In genomic region chr15:90225047-90225446, GRCh38 we compare ENCODE assay signal across 22 cellular contexts. TPM values are rescaled to one million over a fixed set of nuclear protein-coding genes. Genes with fewer than 3 reads are reported as not detected.
A peak's percentile ranks its signal among the peaks of the same experiment; 100 is the strongest.
DNase-seq lines count a peak whose midpoint lies in the region; ATAC-seq and TF ChIP-seq lines count a peak whose summit lies in the region.
"Had no signal": no experiment of that assay in that cellular context is flagged by ENCODE, and none has a peak within 500 bp of the region (broad histone marks: within the 10 kb centered on the region; RNA-seq: fewer than 3 reads in every experiment).

No MANE protein-coding gene starts in this region.

- peaks cover 20% of the 10 kb centered on the region for H3K4me1 Mint-ChIP-seq in glutamatergic neuron (ENCODE audit: low read depth, unreplicated experiment)
- H3K4me1 Mint-ChIP-seq: GM23338 had no signal

- peaks cover 9% of the 10 kb centered on the region for H3K36me3 Mint-ChIP-seq in glutamatergic neuron (ENCODE audit: unreplicated experiment)

- H3K79me2 ChIP-seq in osteoblast (ENCODE audit: insufficient read depth, low read length) = no peaks in the 10 kb centered on the region

- H3K27ac Mint-ChIP-seq in glutamatergic neuron (ENCODE audit: unreplicated experiment) = peak overlapping the region; percentile 76
- H3K27ac Mint-ChIP-seq: CD4-positive, alpha-beta T cell; GM23338; HFFc6 had no signal

- H3K4me2 ChIP-seq in BLaER1 treated with 17β-estradiol and CSF1 and Interleukin-3, amounts not matched to agents 10 nM and 100 nM = peak overlapping the region in 8 of 11 experiments; percentile 21 to 70 (median 53); a peak in 13 of 22 replicates
- H3K4me2 ChIP-seq in osteoblast (ENCODE audit: insufficient read depth, low read length) = no peak overlapping the region
- H3K4me2 ChIP-seq: GM23338 had no signal

- POLR2A ChIA-PET in RWPE1 (lab: Yijun Ruan, JAX; ENCODE audit: low non-redundant PET) = no interaction called here

- no peaks in the 10 kb centered on the region for H3K9me3 ChIP-seq in BLaER1 treated with 17β-estradiol and CSF1 and Interleukin-3, amounts not matched to agents 10 nM and 100 nM (replicated peaks in 1 of 11)
- no peaks in the 10 kb centered on the region for H3K9me3 ChIP-seq in osteoblast (ENCODE audit: low read depth, low read length)
- H3K9me3 ChIP-seq: Caco-2 had no signal

- no peak for DNase-seq in RWPE1 (ENCODE audit: low spot score)
- no peak for DNase-seq in glutamatergic neuron
- DNase-seq in osteoblast (ENCODE audit: insufficient read length, low spot score, missing footprints) = peak; percentile 27
- no peak for DNase-seq in DMS79 treated with DMSO at 0.1 percent for 48 hours (lab: John Stamatoyannopoulos, UW)
- no peak for DNase-seq in cortex of kidney (lab: John Stamatoyannopoulos, UW)
- DNase-seq: 8988T; Caco-2; CD4-positive, alpha-beta T cell; DND-41; EL; HFFc6; KG1 had no signal

- H3K27me3 ChIP-seq in BLaER1 treated with 17β-estradiol and CSF1 and Interleukin-3, amounts not matched to agents 10 nM and 100 nM = no peaks in the 10 kb centered on the region
- no peaks in the 10 kb centered on the region for H3K27me3 ChIP-seq in osteoblast (ENCODE audit: insufficient read depth, low read length)

- peaks cover 67 to 97% (median 87%) of the 10 kb centered on the region in 11 experiments for H3K36me3 ChIP-seq in BLaER1 treated with 17β-estradiol and CSF1 and Interleukin-3, amounts not matched to agents 10 nM and 100 nM
- H3K36me3 ChIP-seq in osteoblast (ENCODE audit: insufficient read depth, low read length) = peaks cover 12% of the 10 kb centered on the region

- H3K4me1 ChIP-seq in BLaER1 treated with 17β-estradiol and CSF1 and Interleukin-3, amounts not matched to agents 10 nM and 100 nM = peaks cover 3 to 54% (median 48%) of the 10 kb centered on the region in 10 experiments
- H3K4me1 ChIP-seq in osteoblast (ENCODE audit: insufficient read depth, low read length) = peaks cover 5% of the 10 kb centered on the region
- H3K4me1 ChIP-seq: Caco-2 had no signal

- H2AFZ ChIP-seq in osteoblast (ENCODE audit: low read length) = no peak overlapping the region
- H2AFZ ChIP-seq: GM23338 had no signal

- no peak for ATAC-seq in HG03521 (IDR thresholded peaks at IDR 0.05; ENCODE audit: unreplicated experiment)
- ATAC-seq: GM12878, GM23338, HCT116, HepG2 had no signal

- no peak overlapping the region for H3K27ac ChIP-seq in BLaER1 treated with 17β-estradiol and CSF1 and Interleukin-3, amounts not matched to agents 10 nM and 100 nM
- H3K27ac ChIP-seq in RWPE1 (peak overlapping the region; percentile 60), osteoblast (ENCODE audit: low read depth, low read length) (no peak overlapping the region)
- H3K27ac ChIP-seq: C4-2B had no signal

- H4K20me1 ChIP-seq in BLaER1 treated with 17β-estradiol and CSF1 and Interleukin-3, amounts not matched to agents 10 nM and 100 nM = peaks cover 1 to 78% (median 21%) of the 10 kb centered on the region in 11 experiments; a peak in 18 of 22 replicates
- H4K20me1 ChIP-seq in osteoblast (ENCODE audit: insufficient read depth, low read length) = no peaks in the 10 kb centered on the region

- H3K4me3 Mint-ChIP-seq in glutamatergic neuron (ENCODE audit: unreplicated experiment) = no peak overlapping the region
- H3K4me3 Mint-ChIP-seq: B cell; CD4-positive, alpha-beta T cell; GM23338; HFFc6 had no signal

- CTCF ChIA-PET in RWPE1 (lab: Yijun Ruan, JAX) = no interaction called here

- H3K4me3 ChIP-seq in BLaER1 treated with 17β-estradiol and CSF1 and Interleukin-3, amounts not matched to agents 10 nM and 100 nM = no peak overlapping the region
- H3K4me3 ChIP-seq in osteoblast (ENCODE audit: insufficient read depth, low read length) = no peak overlapping the region
- H3K4me3 ChIP-seq: GM12878, GM23338 had no signal

- peaks cover 6% of the 10 kb centered on the region for H3K9me3 Mint-ChIP-seq in glutamatergic neuron (ENCODE audit: unreplicated experiment)
- H3K9me3 Mint-ChIP-seq: CD4-positive, alpha-beta T cell; GM23338; HFFc6; IgD-negative memory B cell had no signal

- TF ChIP-seq CTCF in RWPE1 (conservative IDR thresholded peaks at IDR 0.05; ENCODE audit: low read depth) (no peak), glutamatergic neuron (IDR thresholded peaks at IDR 0.05; ENCODE audit: partially characterized antibody, unreplicated experiment) (no peak), osteoblast (IDR thresholded peaks at IDR 0.05; ENCODE audit: extremely low read depth, low read depth, low read length) (no peak)

- peak overlapping the region in 4 of 11 experiments; percentile 8 to 34 (median 20); a peak in 3 of 22 replicates for H3K9ac ChIP-seq in BLaER1 treated with 17β-estradiol and CSF1 and Interleukin-3, amounts not matched to agents 10 nM and 100 nM

- H3K27me3 Mint-ChIP-seq in glutamatergic neuron (ENCODE audit: unreplicated experiment) = peaks cover 10% of the 10 kb centered on the region
- H3K27me3 Mint-ChIP-seq: B cell; CD4-positive, alpha-beta T cell; IgD-negative memory B cell had no signal

RNA-seq across cellular contexts. Expression of gene CIB1, which starts 8.7 kb away (rescaled TPM):
- total RNA-seq in glutamatergic neuron (ENCODE audit: unreplicated experiment) (8.0 TPM), osteoblast (21.4 and 23.0 TPM in 2 replicates)

RNA-seq across cellular contexts. Expression of gene GDPGP1, which starts 9.0 kb away (rescaled TPM):
- total RNA-seq in glutamatergic neuron (ENCODE audit: unreplicated experiment) (7.4 TPM), osteoblast (8.0 and 9.7 TPM in 2 replicates)

RNA-seq across cellular contexts. Expression of gene SEMA4B, which starts 23.9 kb away (rescaled TPM):
- 31.8 TPM for total RNA-seq in glutamatergic neuron (ENCODE audit: unreplicated experiment)
- 8.7 and 15.9 TPM in 2 replicates for total RNA-seq in osteoblast

RNA-seq across cellular contexts. Expression of gene TTLL13, which starts 24.3 kb away (rescaled TPM):
- total RNA-seq in glutamatergic neuron (ENCODE audit: unreplicated experiment) (not detected), osteoblast (under 0.01 TPM in 2 replicates)
- total RNA-seq: G401, GM23338 had no signal

RNA-seq across cellular contexts. Expression of gene NGRN, which starts 40.4 kb away (rescaled TPM):
- total RNA-seq in glutamatergic neuron (ENCODE audit: unreplicated experiment) (156 TPM), osteoblast (56.0 and 68.4 TPM in 2 replicates)
